ENCODE assay signal across 1 cellular context in the genomic region with DNA sequence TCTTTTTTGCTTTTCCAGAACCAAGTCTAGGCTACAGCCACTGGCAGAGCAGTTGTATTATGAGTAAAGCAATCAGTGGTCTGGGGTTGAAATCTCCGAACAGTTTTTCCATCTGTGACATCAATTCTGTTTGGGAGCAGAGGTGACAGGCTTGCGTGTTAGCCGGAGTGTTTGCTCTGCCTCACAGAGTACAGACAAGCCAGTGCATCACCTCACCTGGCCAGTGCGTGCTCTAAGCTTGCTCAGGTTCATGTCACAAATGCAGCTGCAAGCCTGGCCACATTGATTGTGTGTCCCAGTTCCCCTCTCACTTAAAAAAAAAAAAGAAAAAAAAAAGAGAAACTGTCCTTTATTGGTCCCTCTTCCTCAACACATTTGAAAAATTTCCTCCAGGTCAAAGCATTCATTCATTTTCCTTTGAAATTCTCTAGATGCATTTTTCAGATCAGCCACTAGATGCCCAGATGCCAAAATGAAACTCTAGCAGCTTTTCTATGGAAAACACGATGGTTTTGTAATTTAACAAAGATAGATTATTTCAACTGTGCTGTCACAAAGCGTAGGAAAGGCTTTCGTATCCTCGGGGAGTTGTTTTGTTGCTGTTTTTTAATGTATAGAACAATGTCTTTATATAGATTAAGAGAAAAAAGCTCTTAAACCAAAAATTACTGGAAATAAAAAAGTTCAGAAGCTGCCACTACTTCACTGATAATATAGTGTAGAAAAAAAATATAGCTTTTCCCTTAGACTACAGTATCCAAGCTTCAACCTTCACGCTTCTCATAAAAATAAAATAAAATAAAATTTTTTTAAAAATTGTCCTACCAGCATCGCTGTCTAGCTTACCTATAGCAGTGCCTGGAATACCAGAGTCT.
TF ChIP-seq lines count a peak whose summit lies in the region.

No MANE protein-coding gene starts in this region.

TF ChIP-seq in liver, 16 proteins besides CTCF, POLR2A, EP300 and RAD21:
- TF ChIP-seq, protein P1, sequence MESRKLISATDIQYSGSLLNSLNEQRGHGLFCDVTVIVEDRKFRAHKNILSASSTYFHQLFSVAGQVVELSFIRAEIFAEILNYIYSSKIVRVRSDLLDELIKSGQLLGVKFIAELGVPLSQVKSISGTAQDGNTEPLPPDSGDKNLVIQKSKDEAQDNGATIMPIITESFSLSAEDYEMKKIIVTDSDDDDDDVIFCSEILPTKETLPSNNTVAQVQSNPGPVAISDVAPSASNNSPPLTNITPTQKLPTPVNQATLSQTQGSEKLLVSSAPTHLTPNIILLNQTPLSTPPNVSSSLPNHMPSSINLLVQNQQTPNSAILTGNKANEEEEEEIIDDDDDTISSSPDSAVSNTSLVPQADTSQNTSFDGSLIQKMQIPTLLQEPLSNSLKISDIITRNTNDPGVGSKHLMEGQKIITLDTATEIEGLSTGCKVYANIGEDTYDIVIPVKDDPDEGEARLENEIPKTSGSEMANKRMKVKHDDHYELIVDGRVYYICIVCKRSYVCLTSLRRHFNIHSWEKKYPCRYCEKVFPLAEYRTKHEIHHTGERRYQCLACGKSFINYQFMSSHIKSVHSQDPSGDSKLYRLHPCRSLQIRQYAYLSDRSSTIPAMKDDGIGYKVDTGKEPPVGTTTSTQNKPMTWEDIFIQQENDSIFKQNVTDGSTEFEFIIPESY (IDR thresholded peaks at IDR 0.05), result no peak
- TF ChIP-seq FOXA1 (IDR thresholded peaks at IDR 0.05) (no peak), FOXA2 (IDR thresholded peaks at IDR 0.05) (no peak), HNF4G (IDR thresholded peaks at IDR 0.05) (no peak), EGR1 (IDR thresholded peaks at IDR 0.05; ENCODE audit: low read depth in 2 of 2) (no peak), HNF4A (conservative IDR thresholded peaks at IDR 0.05) (no peak)
